In the genomic region with DNA sequence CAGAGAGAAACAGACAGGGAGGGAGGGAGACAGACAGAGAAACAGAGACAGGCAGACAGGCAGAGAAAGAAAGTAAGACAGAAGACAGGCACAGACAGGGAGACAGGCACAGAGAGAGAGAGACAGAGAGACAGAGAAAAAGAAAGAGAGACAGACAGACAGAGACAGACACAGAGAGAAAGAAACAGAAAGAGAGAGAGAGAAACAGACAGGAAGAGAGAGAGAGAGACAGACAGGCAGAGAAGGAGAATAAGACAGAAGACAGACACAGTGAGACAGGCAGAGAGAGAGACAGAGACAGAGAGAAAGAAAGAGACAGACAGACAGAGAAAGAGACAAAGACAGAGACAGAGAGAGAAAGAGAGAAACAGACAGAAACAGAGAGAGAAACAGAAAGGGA, we compare ENCODE assay signal across 3 cellular contexts.
TF ChIP-seq lines count a peak whose summit lies in the region.

No MANE protein-coding gene starts in this region.

TF ChIP-seq in SK-N-SH, 30 proteins besides CTCF, POLR2A, EP300 and RAD21 (continued from another document):
- TF ChIP-seq NFIC (IDR thresholded peaks at IDR 0.05; ENCODE audit: borderline replicate concordance) (no peak), RXRA (IDR thresholded peaks at IDR 0.05; ENCODE audit: borderline replicate concordance, low read depth) (no peak)

TF ChIP-seq in SK-N-SH treated with all-trans-retinoic acid at 6 μM for 48 hours, 23 proteins besides CTCF, POLR2A, EP300 and RAD21 (continued from another document):
- no peak for TF ChIP-seq PPARA (CRISPR knock-in tag; IDR thresholded peaks at IDR 0.05; ENCODE audit: borderline replicate concordance)
- TF ChIP-seq ZFP30 (CRISPR knock-in tag; IDR thresholded peaks at IDR 0.05), result no peak
- no peak for TF ChIP-seq ESRRG (CRISPR knock-in tag; IDR thresholded peaks at IDR 0.05)
- TF ChIP-seq, protein P1, sequence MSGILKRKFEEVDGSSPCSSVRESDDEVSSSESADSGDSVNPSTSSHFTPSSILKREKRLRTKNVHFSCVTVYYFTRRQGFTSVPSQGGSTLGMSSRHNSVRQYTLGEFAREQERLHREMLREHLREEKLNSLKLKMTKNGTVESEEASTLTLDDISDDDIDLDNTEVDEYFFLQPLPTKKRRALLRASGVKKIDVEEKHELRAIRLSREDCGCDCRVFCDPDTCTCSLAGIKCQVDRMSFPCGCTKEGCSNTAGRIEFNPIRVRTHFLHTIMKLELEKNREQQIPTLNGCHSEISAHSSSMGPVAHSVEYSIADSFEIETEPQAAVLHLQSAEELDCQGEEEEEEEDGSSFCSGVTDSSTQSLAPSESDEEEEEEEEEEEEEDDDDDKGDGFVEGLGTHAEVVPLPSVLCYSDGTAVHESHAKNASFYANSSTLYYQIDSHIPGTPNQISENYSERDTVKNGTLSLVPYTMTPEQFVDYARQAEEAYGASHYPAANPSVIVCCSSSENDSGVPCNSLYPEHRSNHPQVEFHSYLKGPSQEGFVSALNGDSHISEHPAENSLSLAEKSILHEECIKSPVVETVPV (CRISPR knock-in tag; IDR thresholded peaks at IDR 0.05), result no peak
- no peak for TF ChIP-seq TOX (CRISPR knock-in tag; IDR thresholded peaks at IDR 0.05; ENCODE audit: borderline replicate concordance)
- TF ChIP-seq ZNF8 (CRISPR knock-in tag; IDR thresholded peaks at IDR 0.05), result no peak
- no peak for TF ChIP-seq OSR1 (CRISPR knock-in tag; IDR thresholded peaks at IDR 0.05)
- TF ChIP-seq, protein P2, sequence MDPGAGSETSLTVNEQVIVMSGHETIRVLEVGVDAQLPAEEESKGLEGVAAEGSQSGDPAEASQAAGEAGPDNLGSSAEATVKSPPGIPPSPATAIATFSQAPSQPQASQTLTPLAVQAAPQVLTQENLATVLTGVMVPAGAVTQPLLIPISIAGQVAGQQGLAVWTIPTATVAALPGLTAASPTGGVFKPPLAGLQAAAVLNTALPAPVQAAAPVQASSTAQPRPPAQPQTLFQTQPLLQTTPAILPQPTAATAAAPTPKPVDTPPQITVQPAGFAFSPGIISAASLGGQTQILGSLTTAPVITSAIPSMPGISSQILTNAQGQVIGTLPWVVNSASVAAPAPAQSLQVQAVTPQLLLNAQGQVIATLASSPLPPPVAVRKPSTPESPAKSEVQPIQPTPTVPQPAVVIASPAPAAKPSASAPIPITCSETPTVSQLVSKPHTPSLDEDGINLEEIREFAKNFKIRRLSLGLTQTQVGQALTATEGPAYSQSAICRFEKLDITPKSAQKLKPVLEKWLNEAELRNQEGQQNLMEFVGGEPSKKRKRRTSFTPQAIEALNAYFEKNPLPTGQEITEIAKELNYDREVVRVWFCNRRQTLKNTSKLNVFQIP (CRISPR knock-in tag; IDR thresholded peaks at IDR 0.05; ENCODE audit: borderline replicate concordance, low read depth), result no peak

TF ChIP-seq in GM12878, 131 proteins besides CTCF, POLR2A, EP300 and RAD21:
- TF ChIP-seq, protein P3, sequence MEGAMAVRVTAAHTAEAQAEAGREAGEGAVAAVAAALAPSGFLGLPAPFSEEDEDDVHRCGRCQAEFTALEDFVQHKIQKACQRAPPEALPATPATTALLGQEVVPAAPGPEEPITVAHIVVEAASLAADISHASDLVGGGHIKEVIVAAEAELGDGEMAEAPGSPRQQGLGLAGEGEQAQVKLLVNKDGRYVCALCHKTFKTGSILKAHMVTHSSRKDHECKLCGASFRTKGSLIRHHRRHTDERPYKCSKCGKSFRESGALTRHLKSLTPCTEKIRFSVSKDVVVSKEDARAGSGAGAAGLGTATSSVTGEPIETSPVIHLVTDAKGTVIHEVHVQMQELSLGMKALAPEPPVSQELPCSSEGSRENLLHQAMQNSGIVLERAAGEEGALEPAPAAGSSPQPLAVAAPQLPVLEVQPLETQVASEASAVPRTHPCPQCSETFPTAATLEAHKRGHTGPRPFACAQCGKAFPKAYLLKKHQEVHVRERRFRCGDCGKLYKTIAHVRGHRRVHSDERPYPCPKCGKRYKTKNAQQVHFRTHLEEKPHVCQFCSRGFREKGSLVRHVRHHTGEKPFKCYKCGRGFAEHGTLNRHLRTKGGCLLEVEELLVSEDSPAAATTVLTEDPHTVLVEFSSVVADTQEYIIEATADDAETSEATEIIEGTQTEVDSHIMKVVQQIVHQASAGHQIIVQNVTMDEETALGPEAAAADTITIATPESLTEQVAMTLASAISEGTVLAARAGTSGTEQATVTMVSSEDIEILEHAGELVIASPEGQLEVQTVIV (IDR thresholded peaks at IDR 0.05; ENCODE audit: borderline replicate concordance, partially characterized antibody), result peak; percentile 6
- no peak for TF ChIP-seq SUPT20H (IDR thresholded peaks at IDR 0.05; ENCODE audit: borderline replicate concordance, control insufficient read depth, low read depth, low read length)
